Comparison of ENCODE assay signal across 11 cellular contexts in genomic region chr5:177601577-177602457, GRCh38. TPM values are rescaled to one million over a fixed set of nuclear protein-coding genes. Genes with fewer than 3 reads are reported as not detected.
DNase-seq lines count a peak whose midpoint lies in the region; ATAC-seq and TF ChIP-seq lines count a peak whose summit lies in the region.
"Had no signal": no experiment of that assay in that cellular context is flagged by ENCODE, and none has a peak within 500 bp of the region (broad histone marks: within the 10 kb centered on the region; RNA-seq: fewer than 3 reads in every experiment).

No MANE protein-coding gene starts in this region.

- H3K4me3 ChIP-seq in LNCaP clone FGC (ENCODE audit: low read depth, low read length) (no peak overlapping the region), neural progenitor cell (no peak overlapping the region)

- peaks cover 7% of the 10 kb centered on the region for H3K27me3 Mint-ChIP-seq in neural progenitor cell (ENCODE audit: insufficient read depth, low read depth)

- no peaks in the 10 kb centered on the region for H3K9me3 ChIP-seq in neural progenitor cell (ENCODE audit: low read depth)
- H3K9me3 ChIP-seq: left lung had no signal

- peaks cover 22% of the 10 kb centered on the region for H3K27me3 ChIP-seq in neural progenitor cell
- H3K27me3 ChIP-seq: left lung had no signal

- no peak for ATAC-seq in HG03571 (IDR thresholded peaks at IDR 0.05; ENCODE audit: unreplicated experiment)
- ATAC-seq: left lung had no signal

- no peak overlapping the region for H3K27ac ChIP-seq in neural progenitor cell
- H3K27ac ChIP-seq: left lung had no signal

- no peak overlapping the region for H3K9ac ChIP-seq in neural progenitor cell

- H3F3A ChIP-seq in neural progenitor cell (ENCODE audit: low read depth) = peaks cover 12% of the 10 kb centered on the region

- TF ChIP-seq CTCF in LNCaP clone FGC (IDR thresholded peaks at IDR 0.05; ENCODE audit: control insufficient read depth, extremely low read depth, insufficient read depth) (peak; percentile 37), neural progenitor cell (IDR thresholded peaks at IDR 0.05) (no peak)

- H3K79me2 ChIP-seq in neural progenitor cell (ENCODE audit: low read depth) = peaks cover 4% of the 10 kb centered on the region

- H3K4me2 ChIP-seq in neural progenitor cell = no peak overlapping the region

- no peaks in the 10 kb centered on the region for H3K4me1 ChIP-seq in neural progenitor cell

- no peak overlapping the region for H3K27ac Mint-ChIP-seq in neural progenitor cell

- H2AFZ ChIP-seq in neural progenitor cell (replicated peaks) = no peak overlapping the region

- no peaks in the 10 kb centered on the region for H3K36me3 ChIP-seq in neural progenitor cell

- H3K36me3 Mint-ChIP-seq in neural progenitor cell = peaks cover 2% of the 10 kb centered on the region

- H3K4me3 Mint-ChIP-seq in neural progenitor cell = peak overlapping the region; percentile 96

- peaks cover 18% of the 10 kb centered on the region for H3K4me1 Mint-ChIP-seq in neural progenitor cell

- no peaks in the 10 kb centered on the region for H4K20me1 ChIP-seq in neural progenitor cell (ENCODE audit: low read depth)

- no peaks in the 10 kb centered on the region for H3K9me3 Mint-ChIP-seq in neural progenitor cell

- peak; percentile 22 for DNase-seq in DMS 273 (lab: John Stamatoyannopoulos, UW; ENCODE audit: unreplicated experiment)
- no peak for DNase-seq in DMS 273 treated with DMSO at 0.1 percent for 48 hours (lab: John Stamatoyannopoulos, UW)
- DNase-seq in LNCaP clone FGC (ENCODE audit: low read depth) = peak; percentile 23
- peak; percentile 17 for DNase-seq in cerebellar cortex (ENCODE audit: low spot score)
- peak; percentile 45 for DNase-seq in neural progenitor cell (ENCODE audit: low spot score)
- DNase-seq in SK-N-DZ (ENCODE audit: low spot score) = no peak
- DNase-seq in DMS153 treated with DMSO at 0.1 percent for 48 hours (lab: John Stamatoyannopoulos, UW; ENCODE audit: unreplicated experiment) = no peak
- DNase-seq: left lung; OCI-M1; stimulated activated CD4-positive, alpha-beta T cell treated with anti-CD3 and anti-CD28 coated beads, Interleukin-1b, Interleukin-23, amount 100 ng/mL, for 48 hours had no signal

RNA-seq across cellular contexts. Expression of gene B4GALT7, which starts 1.9 kb away (rescaled TPM):
- 11.6 and 23.1 TPM in 2 replicates for total RNA-seq in neural progenitor cell (ENCODE audit: low replicate concordance)
- 27.1 and 29.7 TPM in 2 replicates for polyA plus RNA-seq in SK-N-DZ (2014; cell fraction: cytosol; rRNA removed)
- 27.6 and 29.4 TPM in 2 replicates for polyA plus RNA-seq in SK-N-DZ (2014; cell fraction: nucleus; rRNA removed)

RNA-seq across cellular contexts. Expression of gene TMED9, which starts 9.8 kb away (rescaled TPM):
- 30.9 and 49.0 TPM in 2 replicates for total RNA-seq in neural progenitor cell (ENCODE audit: low replicate concordance)
- polyA plus RNA-seq in SK-N-DZ (2014; cell fraction: cytosol; rRNA removed) = 44.3 and 49.2 TPM in 2 replicates
- 24.3 and 33.9 TPM in 2 replicates for polyA plus RNA-seq in SK-N-DZ (2014; cell fraction: nucleus; rRNA removed)

RNA-seq across cellular contexts. Expression of gene FAM193B, which starts 47.5 kb away (rescaled TPM):
- total RNA-seq in neural progenitor cell (ENCODE audit: low replicate concordance) = 42.5 and 78.5 TPM in 2 replicates
- polyA plus RNA-seq in SK-N-DZ (2014; cell fraction: cytosol; rRNA removed) = 41.3 and 41.5 TPM in 2 replicates
- polyA plus RNA-seq in SK-N-DZ (2014; cell fraction: nucleus; rRNA removed) = 321 and 386 TPM in 2 replicates

Comparison
In these comparisons a context has a peak if more than half of its experiments do, and no peak if none do; other contexts are left out.
1. DNase-seq: peak in DMS 273 (single experiment), LNCaP clone FGC (single experiment), cerebellar cortex (single experiment) and neural progenitor cell (single experiment); none in DMS 273 treated with DMSO at 0.1 percent for 48 hours (single experiment), SK-N-DZ (single experiment) and DMS153 treated with DMSO at 0.1 percent for 48 hours (single experiment).